ENCODE assay signal across 1 cellular context in the genomic region with DNA sequence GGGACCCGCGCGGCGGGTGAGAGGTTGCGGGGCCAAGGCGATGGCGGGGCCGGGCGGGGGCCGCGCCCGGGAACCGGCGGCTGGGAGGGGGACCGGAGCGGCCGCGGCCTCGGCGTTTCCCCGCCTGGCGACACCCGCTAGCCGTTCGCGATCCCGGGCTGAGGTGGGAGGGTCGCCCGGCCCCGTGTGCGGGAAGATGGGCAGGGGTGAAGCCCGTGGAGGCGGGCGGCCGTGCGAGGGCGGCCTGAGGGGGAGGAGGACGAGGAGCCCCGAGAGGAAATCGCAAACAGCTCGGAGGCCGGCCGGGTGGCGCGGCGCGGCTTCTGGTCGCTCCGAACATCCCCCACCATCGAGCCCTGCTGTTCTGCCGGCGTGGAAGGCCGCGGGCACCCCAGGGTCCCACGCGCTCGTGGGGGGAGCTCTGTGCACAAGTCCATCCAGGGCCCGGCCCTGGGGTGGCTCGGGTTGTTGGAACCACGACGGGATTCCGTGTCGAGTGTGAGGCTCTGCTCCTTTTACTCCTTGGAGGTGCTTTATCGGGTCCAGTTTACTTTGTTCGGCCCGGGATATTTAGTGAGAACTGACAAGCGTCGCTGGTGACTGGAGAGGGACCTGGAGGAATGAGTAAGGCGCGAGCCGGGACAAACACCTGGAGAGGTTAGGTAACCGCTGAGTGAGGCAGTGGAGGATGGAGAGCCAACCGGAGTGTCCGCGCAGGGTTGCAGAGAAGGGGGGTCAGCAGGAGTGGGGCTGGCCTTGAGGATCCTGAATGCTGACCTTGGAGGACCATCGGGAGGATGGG.
A peak's percentile ranks its signal among the peaks of the same experiment; 100 is the strongest.
TF ChIP-seq lines count a peak whose summit lies in the region.

No MANE protein-coding gene starts in this region.

TF ChIP-seq in GM12878, 131 proteins besides CTCF, POLR2A, EP300 and RAD21 (continued from another document and continues in another):
- TF ChIP-seq EGR1 (IDR thresholded peaks at IDR 0.05; ENCODE audit: borderline replicate concordance in 1 of 2, low read depth in 2 of 2, low read length in 2 of 2) (0 out of 3 replicates have a peak, but pooled peaks of 1 of the 2 experiments have one; percentile 59), RUNX3 (IDR thresholded peaks at IDR 0.05; ENCODE audit: low read length) (0 out of 2 replicates have a peak, but pooled peaks have one; percentile 17), CHD2 (IDR thresholded peaks at IDR 0.05; ENCODE audit: borderline replicate concordance, low read depth, low read length) (no peak), CREM (IDR thresholded peaks at IDR 0.05; ENCODE audit: low read depth) (no peak), BACH1 (IDR thresholded peaks at IDR 0.05; ENCODE audit: borderline replicate concordance) (peak; percentile 29; the same call in 1 of the 2 replicates), RFX5 (IDR thresholded peaks at IDR 0.05; ENCODE audit: low read depth, low read length) (no peak), ZNF622 (IDR thresholded peaks at IDR 0.05) (no peak), BCL11A (IDR thresholded peaks at IDR 0.05; ENCODE audit: low read depth, low read length) (no peak), SP1 (IDR thresholded peaks at IDR 0.05; ENCODE audit: low read depth, low read length) (no peak), FOXK2 (IDR thresholded peaks at IDR 0.05) (no peak), STAT1 (conservative IDR thresholded peaks at IDR 0.05) (no peak), IKZF2 (IDR thresholded peaks at IDR 0.05) (no peak), POLR2AphosphoS2 (IDR thresholded peaks at IDR 0.05; ENCODE audit: low read depth, low read length) (no peak), JUND (IDR thresholded peaks at IDR 0.05; ENCODE audit: low read depth, low read length) (no peak), MYB (IDR thresholded peaks at IDR 0.05; ENCODE audit: borderline replicate concordance, low read depth, low read length) (no peak), CBFB (IDR thresholded peaks at IDR 0.05; ENCODE audit: low read depth) (no peak), BMI1 (IDR thresholded peaks at IDR 0.05; ENCODE audit: borderline replicate concordance) (no peak), IKZF1 (conservative IDR thresholded peaks at IDR 0.05) (0 out of 2 replicates have a peak, but pooled peaks have one; percentile 9), BRCA1 (IDR thresholded peaks at IDR 0.05; ENCODE audit: low read depth, low read length) (no peak), TARDBP (IDR thresholded peaks at IDR 0.05; ENCODE audit: borderline replicate concordance) (no peak), RAD51 (IDR thresholded peaks at IDR 0.05) (no peak), RBBP5 (conservative IDR thresholded peaks at IDR 0.05) (no peak), WRNIP1 (IDR thresholded peaks at IDR 0.05; ENCODE audit: borderline replicate concordance, low read depth, low read length) (no peak), GATAD2B (conservative IDR thresholded peaks at IDR 0.05; ENCODE audit: low read depth) (no peak), SIX5 (IDR thresholded peaks at IDR 0.05; ENCODE audit: low read depth, low read length, severe bottlenecking) (no peak), LARP7 (IDR thresholded peaks at IDR 0.05) (peak; percentile 63), CBX3 (IDR thresholded peaks at IDR 0.05; ENCODE audit: borderline replicate concordance, low read depth) (no peak), MXI1 (IDR thresholded peaks at IDR 0.05; ENCODE audit: low read depth, low read length) (no peak), CHD1 (IDR thresholded peaks at IDR 0.05; ENCODE audit: low read depth, low read length) (no peak), SMC3 (IDR thresholded peaks at IDR 0.05; ENCODE audit: borderline replicate concordance, low read length) (no peak), NBN (IDR thresholded peaks at IDR 0.05) (0 out of 2 replicates have a peak, but pooled peaks have one; percentile 27)
- TF ChIP-seq, protein P1, sequence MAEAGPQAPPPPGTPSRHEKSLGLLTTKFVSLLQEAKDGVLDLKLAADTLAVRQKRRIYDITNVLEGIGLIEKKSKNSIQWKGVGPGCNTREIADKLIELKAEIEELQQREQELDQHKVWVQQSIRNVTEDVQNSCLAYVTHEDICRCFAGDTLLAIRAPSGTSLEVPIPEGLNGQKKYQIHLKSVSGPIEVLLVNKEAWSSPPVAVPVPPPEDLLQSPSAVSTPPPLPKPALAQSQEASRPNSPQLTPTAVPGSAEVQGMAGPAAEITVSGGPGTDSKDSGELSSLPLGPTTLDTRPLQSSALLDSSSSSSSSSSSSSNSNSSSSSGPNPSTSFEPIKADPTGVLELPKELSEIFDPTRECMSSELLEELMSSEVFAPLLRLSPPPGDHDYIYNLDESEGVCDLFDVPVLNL (IDR thresholded peaks at IDR 0.05; ENCODE audit: low read depth, low read length): no peak
- TF ChIP-seq, protein P2, sequence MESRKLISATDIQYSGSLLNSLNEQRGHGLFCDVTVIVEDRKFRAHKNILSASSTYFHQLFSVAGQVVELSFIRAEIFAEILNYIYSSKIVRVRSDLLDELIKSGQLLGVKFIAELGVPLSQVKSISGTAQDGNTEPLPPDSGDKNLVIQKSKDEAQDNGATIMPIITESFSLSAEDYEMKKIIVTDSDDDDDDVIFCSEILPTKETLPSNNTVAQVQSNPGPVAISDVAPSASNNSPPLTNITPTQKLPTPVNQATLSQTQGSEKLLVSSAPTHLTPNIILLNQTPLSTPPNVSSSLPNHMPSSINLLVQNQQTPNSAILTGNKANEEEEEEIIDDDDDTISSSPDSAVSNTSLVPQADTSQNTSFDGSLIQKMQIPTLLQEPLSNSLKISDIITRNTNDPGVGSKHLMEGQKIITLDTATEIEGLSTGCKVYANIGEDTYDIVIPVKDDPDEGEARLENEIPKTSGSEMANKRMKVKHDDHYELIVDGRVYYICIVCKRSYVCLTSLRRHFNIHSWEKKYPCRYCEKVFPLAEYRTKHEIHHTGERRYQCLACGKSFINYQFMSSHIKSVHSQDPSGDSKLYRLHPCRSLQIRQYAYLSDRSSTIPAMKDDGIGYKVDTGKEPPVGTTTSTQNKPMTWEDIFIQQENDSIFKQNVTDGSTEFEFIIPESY (IDR thresholded peaks at IDR 0.05): no peak
- TF ChIP-seq, protein P3, sequence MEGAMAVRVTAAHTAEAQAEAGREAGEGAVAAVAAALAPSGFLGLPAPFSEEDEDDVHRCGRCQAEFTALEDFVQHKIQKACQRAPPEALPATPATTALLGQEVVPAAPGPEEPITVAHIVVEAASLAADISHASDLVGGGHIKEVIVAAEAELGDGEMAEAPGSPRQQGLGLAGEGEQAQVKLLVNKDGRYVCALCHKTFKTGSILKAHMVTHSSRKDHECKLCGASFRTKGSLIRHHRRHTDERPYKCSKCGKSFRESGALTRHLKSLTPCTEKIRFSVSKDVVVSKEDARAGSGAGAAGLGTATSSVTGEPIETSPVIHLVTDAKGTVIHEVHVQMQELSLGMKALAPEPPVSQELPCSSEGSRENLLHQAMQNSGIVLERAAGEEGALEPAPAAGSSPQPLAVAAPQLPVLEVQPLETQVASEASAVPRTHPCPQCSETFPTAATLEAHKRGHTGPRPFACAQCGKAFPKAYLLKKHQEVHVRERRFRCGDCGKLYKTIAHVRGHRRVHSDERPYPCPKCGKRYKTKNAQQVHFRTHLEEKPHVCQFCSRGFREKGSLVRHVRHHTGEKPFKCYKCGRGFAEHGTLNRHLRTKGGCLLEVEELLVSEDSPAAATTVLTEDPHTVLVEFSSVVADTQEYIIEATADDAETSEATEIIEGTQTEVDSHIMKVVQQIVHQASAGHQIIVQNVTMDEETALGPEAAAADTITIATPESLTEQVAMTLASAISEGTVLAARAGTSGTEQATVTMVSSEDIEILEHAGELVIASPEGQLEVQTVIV (IDR thresholded peaks at IDR 0.05; ENCODE audit: borderline replicate concordance, partially characterized antibody): no peak
- TF ChIP-seq, protein P4, sequence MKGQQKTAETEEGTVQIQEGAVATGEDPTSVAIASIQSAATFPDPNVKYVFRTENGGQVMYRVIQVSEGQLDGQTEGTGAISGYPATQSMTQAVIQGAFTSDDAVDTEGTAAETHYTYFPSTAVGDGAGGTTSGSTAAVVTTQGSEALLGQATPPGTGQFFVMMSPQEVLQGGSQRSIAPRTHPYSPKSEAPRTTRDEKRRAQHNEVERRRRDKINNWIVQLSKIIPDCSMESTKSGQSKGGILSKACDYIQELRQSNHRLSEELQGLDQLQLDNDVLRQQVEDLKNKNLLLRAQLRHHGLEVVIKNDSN (IDR thresholded peaks at IDR 0.05; ENCODE audit: borderline replicate concordance, extremely low read length, insufficient read depth, low read depth, low read length): no peak
- TF ChIP-seq, protein P5, sequence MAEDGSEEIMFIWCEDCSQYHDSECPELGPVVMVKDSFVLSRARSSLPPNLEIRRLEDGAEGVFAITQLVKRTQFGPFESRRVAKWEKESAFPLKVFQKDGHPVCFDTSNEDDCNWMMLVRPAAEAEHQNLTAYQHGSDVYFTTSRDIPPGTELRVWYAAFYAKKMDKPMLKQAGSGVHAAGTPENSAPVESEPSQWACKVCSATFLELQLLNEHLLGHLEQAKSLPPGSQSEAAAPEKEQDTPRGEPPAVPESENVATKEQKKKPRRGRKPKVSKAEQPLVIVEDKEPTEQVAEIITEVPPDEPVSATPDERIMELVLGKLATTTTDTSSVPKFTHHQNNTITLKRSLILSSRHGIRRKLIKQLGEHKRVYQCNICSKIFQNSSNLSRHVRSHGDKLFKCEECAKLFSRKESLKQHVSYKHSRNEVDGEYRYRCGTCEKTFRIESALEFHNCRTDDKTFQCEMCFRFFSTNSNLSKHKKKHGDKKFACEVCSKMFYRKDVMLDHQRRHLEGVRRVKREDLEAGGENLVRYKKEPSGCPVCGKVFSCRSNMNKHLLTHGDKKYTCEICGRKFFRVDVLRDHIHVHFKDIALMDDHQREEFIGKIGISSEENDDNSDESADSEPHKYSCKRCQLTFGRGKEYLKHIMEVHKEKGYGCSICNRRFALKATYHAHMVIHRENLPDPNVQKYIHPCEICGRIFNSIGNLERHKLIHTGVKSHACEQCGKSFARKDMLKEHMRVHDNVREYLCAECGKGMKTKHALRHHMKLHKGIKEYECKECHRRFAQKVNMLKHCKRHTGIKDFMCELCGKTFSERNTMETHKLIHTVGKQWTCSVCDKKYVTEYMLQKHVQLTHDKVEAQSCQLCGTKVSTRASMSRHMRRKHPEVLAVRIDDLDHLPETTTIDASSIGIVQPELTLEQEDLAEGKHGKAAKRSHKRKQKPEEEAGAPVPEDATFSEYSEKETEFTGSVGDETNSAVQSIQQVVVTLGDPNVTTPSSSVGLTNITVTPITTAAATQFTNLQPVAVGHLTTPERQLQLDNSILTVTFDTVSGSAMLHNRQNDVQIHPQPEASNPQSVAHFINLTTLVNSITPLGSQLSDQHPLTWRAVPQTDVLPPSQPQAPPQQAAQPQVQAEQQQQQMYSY (CRISPR knock-in tag; IDR thresholded peaks at IDR 0.05): no peak
- TF ChIP-seq, protein P6, sequence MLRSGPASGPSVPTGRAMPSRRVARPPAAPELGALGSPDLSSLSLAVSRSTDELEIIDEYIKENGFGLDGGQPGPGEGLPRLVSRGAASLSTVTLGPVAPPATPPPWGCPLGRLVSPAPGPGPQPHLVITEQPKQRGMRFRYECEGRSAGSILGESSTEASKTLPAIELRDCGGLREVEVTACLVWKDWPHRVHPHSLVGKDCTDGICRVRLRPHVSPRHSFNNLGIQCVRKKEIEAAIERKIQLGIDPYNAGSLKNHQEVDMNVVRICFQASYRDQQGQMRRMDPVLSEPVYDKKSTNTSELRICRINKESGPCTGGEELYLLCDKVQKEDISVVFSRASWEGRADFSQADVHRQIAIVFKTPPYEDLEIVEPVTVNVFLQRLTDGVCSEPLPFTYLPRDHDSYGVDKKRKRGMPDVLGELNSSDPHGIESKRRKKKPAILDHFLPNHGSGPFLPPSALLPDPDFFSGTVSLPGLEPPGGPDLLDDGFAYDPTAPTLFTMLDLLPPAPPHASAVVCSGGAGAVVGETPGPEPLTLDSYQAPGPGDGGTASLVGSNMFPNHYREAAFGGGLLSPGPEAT (IDR thresholded peaks at IDR 0.05; ENCODE audit: low read depth): no peak
- TF ChIP-seq, protein P7, sequence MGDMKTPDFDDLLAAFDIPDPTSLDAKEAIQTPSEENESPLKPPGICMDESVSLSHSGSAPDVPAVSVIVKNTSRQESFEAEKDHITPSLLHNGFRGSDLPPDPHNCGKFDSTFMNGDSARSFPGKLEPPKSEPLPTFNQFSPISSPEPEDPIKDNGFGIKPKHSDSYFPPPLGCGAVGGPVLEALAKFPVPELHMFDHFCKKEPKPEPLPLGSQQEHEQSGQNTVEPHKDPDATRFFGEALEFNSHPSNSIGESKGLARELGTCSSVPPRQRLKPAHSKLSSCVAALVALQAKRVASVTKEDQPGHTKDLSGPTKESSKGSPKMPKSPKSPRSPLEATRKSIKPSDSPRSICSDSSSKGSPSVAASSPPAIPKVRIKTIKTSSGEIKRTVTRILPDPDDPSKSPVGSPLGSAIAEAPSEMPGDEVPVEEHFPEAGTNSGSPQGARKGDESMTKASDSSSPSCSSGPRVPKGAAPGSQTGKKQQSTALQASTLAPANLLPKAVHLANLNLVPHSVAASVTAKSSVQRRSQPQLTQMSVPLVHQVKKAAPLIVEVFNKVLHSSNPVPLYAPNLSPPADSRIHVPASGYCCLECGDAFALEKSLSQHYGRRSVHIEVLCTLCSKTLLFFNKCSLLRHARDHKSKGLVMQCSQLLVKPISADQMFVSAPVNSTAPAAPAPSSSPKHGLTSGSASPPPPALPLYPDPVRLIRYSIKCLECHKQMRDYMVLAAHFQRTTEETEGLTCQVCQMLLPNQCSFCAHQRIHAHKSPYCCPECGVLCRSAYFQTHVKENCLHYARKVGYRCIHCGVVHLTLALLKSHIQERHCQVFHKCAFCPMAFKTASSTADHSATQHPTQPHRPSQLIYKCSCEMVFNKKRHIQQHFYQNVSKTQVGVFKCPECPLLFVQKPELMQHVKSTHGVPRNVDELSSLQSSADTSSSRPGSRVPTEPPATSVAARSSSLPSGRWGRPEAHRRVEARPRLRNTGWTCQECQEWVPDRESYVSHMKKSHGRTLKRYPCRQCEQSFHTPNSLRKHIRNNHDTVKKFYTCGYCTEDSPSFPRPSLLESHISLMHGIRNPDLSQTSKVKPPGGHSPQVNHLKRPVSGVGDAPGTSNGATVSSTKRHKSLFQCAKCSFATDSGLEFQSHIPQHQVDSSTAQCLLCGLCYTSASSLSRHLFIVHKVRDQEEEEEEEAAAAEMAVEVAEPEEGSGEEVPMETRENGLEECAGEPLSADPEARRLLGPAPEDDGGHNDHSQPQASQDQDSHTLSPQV (IDR thresholded peaks at IDR 0.05): no peak
- TF ChIP-seq, protein P8, sequence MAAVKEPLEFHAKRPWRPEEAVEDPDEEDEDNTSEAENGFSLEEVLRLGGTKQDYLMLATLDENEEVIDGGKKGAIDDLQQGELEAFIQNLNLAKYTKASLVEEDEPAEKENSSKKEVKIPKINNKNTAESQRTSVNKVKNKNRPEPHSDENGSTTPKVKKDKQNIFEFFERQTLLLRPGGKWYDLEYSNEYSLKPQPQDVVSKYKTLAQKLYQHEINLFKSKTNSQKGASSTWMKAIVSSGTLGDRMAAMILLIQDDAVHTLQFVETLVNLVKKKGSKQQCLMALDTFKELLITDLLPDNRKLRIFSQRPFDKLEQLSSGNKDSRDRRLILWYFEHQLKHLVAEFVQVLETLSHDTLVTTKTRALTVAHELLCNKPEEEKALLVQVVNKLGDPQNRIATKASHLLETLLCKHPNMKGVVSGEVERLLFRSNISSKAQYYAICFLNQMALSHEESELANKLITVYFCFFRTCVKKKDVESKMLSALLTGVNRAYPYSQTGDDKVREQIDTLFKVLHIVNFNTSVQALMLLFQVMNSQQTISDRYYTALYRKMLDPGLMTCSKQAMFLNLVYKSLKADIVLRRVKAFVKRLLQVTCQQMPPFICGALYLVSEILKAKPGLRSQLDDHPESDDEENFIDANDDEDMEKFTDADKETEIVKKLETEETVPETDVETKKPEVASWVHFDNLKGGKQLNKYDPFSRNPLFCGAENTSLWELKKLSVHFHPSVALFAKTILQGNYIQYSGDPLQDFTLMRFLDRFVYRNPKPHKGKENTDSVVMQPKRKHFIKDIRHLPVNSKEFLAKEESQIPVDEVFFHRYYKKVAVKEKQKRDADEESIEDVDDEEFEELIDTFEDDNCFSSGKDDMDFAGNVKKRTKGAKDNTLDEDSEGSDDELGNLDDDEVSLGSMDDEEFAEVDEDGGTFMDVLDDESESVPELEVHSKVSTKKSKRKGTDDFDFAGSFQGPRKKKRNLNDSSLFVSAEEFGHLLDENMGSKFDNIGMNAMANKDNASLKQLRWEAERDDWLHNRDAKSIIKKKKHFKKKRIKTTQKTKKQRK (IDR thresholded peaks at IDR 0.05; ENCODE audit: low read depth, low read length): no peak
